ENCODE assay signal across 9 cellular contexts in genomic region chr7:71633571-71634008, GRCh38.
DNase-seq lines count a peak whose midpoint lies in the region; ATAC-seq, FAIRE-seq and TF ChIP-seq lines count a peak whose summit lies in the region.
"Had no signal": no experiment of that assay in that cellular context is flagged by ENCODE, and none has a peak within 500 bp of the region (broad histone marks: within the 10 kb centered on the region; RNA-seq: fewer than 3 reads in every experiment).

No MANE protein-coding gene starts in this region.

- H3K27me3 ChIP-seq in AG04450 (ENCODE audit: control insufficient read depth, insufficient read depth, low read length) (no peaks in the 10 kb centered on the region), HUES64 (ENCODE audit: insufficient read depth, low read length) (no peaks in the 10 kb centered on the region), bronchial epithelial cell (ENCODE audit: control insufficient read depth, insufficient read depth, low read length) (no peaks in the 10 kb centered on the region), HepG2 (ENCODE audit: control insufficient read depth in 1 of 2, insufficient read depth in 2 of 2, low read length in 2 of 2) (no peaks in the 10 kb centered on the region)

- H3K4me3 ChIP-seq in AG04450 (ENCODE audit: low read depth, low read length) (no peak overlapping the region), HUES64 (ENCODE audit: low read length) (no peak overlapping the region), bronchial epithelial cell (ENCODE audit: low read depth, low read length) (no peak overlapping the region), HepG2 (replicated peaks in 1 of 3; ENCODE audit: insufficient read depth in 1 of 3, low read depth in 2 of 3, low read length in 3 of 3) (0 out of 6 replicates have a peak overlapping the region, but pooled peaks of 1 of the 3 experiments have one; percentile 3)

- H3K79me2 ChIP-seq in HepG2 (ENCODE audit: insufficient read depth, low read length), result no peaks in the 10 kb centered on the region

- H3K27ac ChIP-seq in AG04450 (ENCODE audit: low read depth, low read length), result peak overlapping the region; percentile 2
- peak overlapping the region; percentile 65 for H3K27ac ChIP-seq in HUES64 (ENCODE audit: low read depth, low read length)
- H3K27ac ChIP-seq in HepG2 (ENCODE audit: extremely low read length, insufficient read depth, low read length), result no peak overlapping the region

- no peak overlapping the region for H2AFZ ChIP-seq in HepG2 (ENCODE audit: low read length)

- H3K9ac ChIP-seq in HUES64 (ENCODE audit: low read depth, low read length), result peak overlapping the region; percentile 18; the same call in 1 of the 2 replicates
- no peak overlapping the region for H3K9ac ChIP-seq in HepG2 (ENCODE audit: insufficient read depth, low read depth, low read length)

- H3K4me1 ChIP-seq in HUES64 (ENCODE audit: insufficient read depth, low read length) (peaks cover 33% of the 10 kb centered on the region), HepG2 (ENCODE audit: insufficient read depth, low read length) (peaks cover 12% of the 10 kb centered on the region)

- 33% methylated on average over 5 of the region's 5 CpGs for WGBS in HUES64
- 2% methylated on average over 5 of the region's 5 CpGs for WGBS in HepG2 (ENCODE audit: low lambda C conversion rate)

- peak; percentile 1 for DNase-seq in AG04450 (ENCODE audit: low read depth, low spot score)
- DNase-seq in bronchial epithelial cell (ENCODE audit: low read depth), result peak; percentile 70
- peak; percentile 48 for DNase-seq in HepG2 (ENCODE audit: low spot score)
- DNase-seq in NCI-H1048 (lab: John Stamatoyannopoulos, UW), result no peak
- DNase-seq in EL, result no peak
- no peak for DNase-seq in activated naive CD4-positive, alpha-beta T cell (lab: John Stamatoyannopoulos, UW)
- DNase-seq: GF-D8 had no signal

- no peak for TF ChIP-seq RAD21 in HepG2 (CRISPR knock-in tag; IDR thresholded peaks at IDR 0.05)

- TF ChIP-seq POLR2A in HepG2 (IDR thresholded peaks at IDR 0.05; ENCODE audit: insufficient read depth in 1 of 2, low read depth in 2 of 2, low read length in 2 of 2), result no peak

- H3K9me3 ChIP-seq in AG04450 (ENCODE audit: control insufficient read depth, insufficient read depth, low read length) (peaks cover 20% of the 10 kb centered on the region), HUES64 (ENCODE audit: insufficient read depth, low read depth, low read length) (no peaks in the 10 kb centered on the region), HepG2 (ENCODE audit: low read length) (no peaks in the 10 kb centered on the region)

- FAIRE-seq in bronchial epithelial cell (lab: Jason Lieb, UNC), result no peak
- no peak for FAIRE-seq in HepG2 (lab: Jason Lieb, UNC)

- TF ChIP-seq EP300 in HepG2 (IDR thresholded peaks at IDR 0.05; ENCODE audit: low read depth in 2 of 2, low read length in 2 of 2) (no peak), HepG2 (CRISPR knock-in tag; IDR thresholded peaks at IDR 0.05; ENCODE audit: borderline replicate concordance) (no peak)

- TF ChIP-seq CTCF in AG04450 (IDR thresholded peaks at IDR 0.05; ENCODE audit: low read depth, low read length) (no peak), bronchial epithelial cell (IDR thresholded peaks at IDR 0.05; ENCODE audit: insufficient read depth, low read length, severe bottlenecking) (no peak), HepG2 (CRISPR knock-in tag; IDR thresholded peaks at IDR 0.05) (no peak)

- no peaks in the 10 kb centered on the region for H4K20me1 ChIP-seq in HepG2 (ENCODE audit: insufficient read depth, low read length)

- in situ Hi-C loops in HepG2 (cut with HindIII; ENCODE audit: extremely low pct_ligation_motif_present, low pct_unique_long_range_greater_than_20kb), result no loop called here

- BruUV-seq in HepG2 (replicated peaks; lab: Mats Ljungman, UMichigan), result no TSS peak

- peak overlapping the region; percentile 15 for H3K4me2 ChIP-seq in HepG2 (ENCODE audit: low read depth, low read length)

- no peaks in the 10 kb centered on the region for H3K36me3 ChIP-seq in HUES64 (ENCODE audit: insufficient read depth, low read length)
- H3K36me3 ChIP-seq in bronchial epithelial cell (ENCODE audit: control insufficient read depth, insufficient read depth, low read length), result no peaks in the 10 kb centered on the region
- H3K36me3 ChIP-seq in HepG2 (replicated peaks in 1 of 2; ENCODE audit: control insufficient read depth in 1 of 2, insufficient read depth in 2 of 2, low read length in 2 of 2), result no peaks in the 10 kb centered on the region

- CTCF ChIA-PET in AG04450 (lab: Charles Lee) (no interaction called here), HepG2 (lab: Yijun Ruan, JAX; ENCODE audit: low intra/inter-chr PET ratio, low total read pairs) (no interaction called here)

- ATAC-seq in HepG2, result peak; percentile 75
- no peak for ATAC-seq in HG03354 (IDR thresholded peaks at IDR 0.05; ENCODE audit: poor library complexity, severe bottlenecking, unreplicated experiment)

- intact Hi-C loops in HepG2 (cut with micrococcal nuclease; ENCODE audit: unreplicated experiment), result no loop called here

- POLR2A ChIA-PET in AG04450 (lab: Yijun Ruan, JAX) (no interaction called here), HepG2 (lab: Yijun Ruan, JAX) (no interaction called here)

TF ChIP-seq in HepG2, 621 proteins besides CTCF, POLR2A, EP300 and RAD21 (continues in another document):
- TF ChIP-seq, protein P1, sequence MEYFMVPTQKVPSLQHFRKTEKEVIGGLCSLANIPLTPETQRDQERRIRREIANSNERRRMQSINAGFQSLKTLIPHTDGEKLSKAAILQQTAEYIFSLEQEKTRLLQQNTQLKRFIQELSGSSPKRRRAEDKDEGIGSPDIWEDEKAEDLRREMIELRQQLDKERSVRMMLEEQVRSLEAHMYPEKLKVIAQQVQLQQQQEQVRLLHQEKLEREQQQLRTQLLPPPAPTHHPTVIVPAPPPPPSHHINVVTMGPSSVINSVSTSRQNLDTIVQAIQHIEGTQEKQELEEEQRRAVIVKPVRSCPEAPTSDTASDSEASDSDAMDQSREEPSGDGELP (IDR thresholded peaks at IDR 0.05; ENCODE audit: borderline replicate concordance, low read depth), result peak; percentile 54; the same call in 1 of the 2 replicates
- TF ChIP-seq NCOA2 (CRISPR knock-in tag; IDR thresholded peaks at IDR 0.05) (no peak), ZNF883 (CRISPR knock-in tag; IDR thresholded peaks at IDR 0.05; ENCODE audit: not compliant biosample characterization) (no peak), ZNF607 (CRISPR knock-in tag; IDR thresholded peaks at IDR 0.05; ENCODE audit: borderline replicate concordance) (no peak), SNAPC2 (CRISPR knock-in tag; IDR thresholded peaks at IDR 0.05) (no peak), MEF2D (CRISPR knock-in tag; IDR thresholded peaks at IDR 0.05) (no peak), KDM1A (CRISPR knock-in tag; IDR thresholded peaks at IDR 0.05) (no peak), SATB2 (CRISPR knock-in tag; IDR thresholded peaks at IDR 0.05) (no peak), ETV5 (CRISPR knock-in tag; IDR thresholded peaks at IDR 0.05; ENCODE audit: borderline replicate concordance) (peak; percentile 37; the same call in 1 of the 2 replicates), TEAD3 (CRISPR knock-in tag; optimal IDR thresholded peaks at IDR 0.05; ENCODE audit: borderline replicate concordance) (peak; percentile 52), ZNF431 (CRISPR knock-in tag; IDR thresholded peaks at IDR 0.05; ENCODE audit: borderline replicate concordance, low read depth) (no peak), KLF16 (CRISPR knock-in tag; IDR thresholded peaks at IDR 0.05) (no peak), MEIS2 (CRISPR knock-in tag; IDR thresholded peaks at IDR 0.05) (no peak), MLXIP (CRISPR knock-in tag; IDR thresholded peaks at IDR 0.05; ENCODE audit: borderline replicate concordance) (no peak), FOXP4 (CRISPR knock-in tag; IDR thresholded peaks at IDR 0.05) (no peak), ZNF570 (CRISPR knock-in tag; IDR thresholded peaks at IDR 0.05; ENCODE audit: borderline replicate concordance) (no peak), MED8 (CRISPR knock-in tag; IDR thresholded peaks at IDR 0.05; ENCODE audit: insufficient replicate concordance) (no peak)

Comparison
In these comparisons a context has a peak if more than half of its experiments do, and no peak if none do; other contexts are left out.
1. DNase-seq: peak in AG04450 (single experiment), bronchial epithelial cell (single experiment) and HepG2 (single experiment); none in NCI-H1048 (single experiment), EL (single experiment) and activated naive CD4-positive, alpha-beta T cell (0 of 4).